In the genomic region with DNA sequence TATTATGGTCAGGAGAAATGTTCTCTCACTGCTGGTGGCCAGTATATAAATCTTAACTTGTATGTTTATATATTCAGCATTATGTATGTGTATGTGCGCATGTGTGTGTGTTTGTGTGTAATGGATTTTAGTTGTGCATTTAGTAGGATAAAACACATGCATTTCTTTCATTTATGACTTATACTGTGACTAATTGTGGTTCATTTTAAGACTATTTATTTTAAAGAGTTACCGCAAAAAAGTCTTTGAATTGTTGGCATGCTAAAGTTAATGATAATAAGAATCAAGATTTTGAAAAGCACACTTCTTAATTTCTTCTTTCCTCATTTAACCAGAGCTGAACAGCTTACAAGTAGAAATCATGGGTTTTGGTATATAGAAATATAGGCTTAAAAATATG, we compare ENCODE assay signal across 21 cellular contexts.
DNase-seq lines count a peak whose midpoint lies in the region; ATAC-seq, FAIRE-seq and TF ChIP-seq lines count a peak whose summit lies in the region.
"Had no signal": no experiment of that assay in that cellular context is flagged by ENCODE, and none has a peak within 500 bp of the region (broad histone marks: within the 10 kb centered on the region; RNA-seq: fewer than 3 reads in every experiment).

No MANE protein-coding gene starts in this region.

- H3K9me3 ChIP-seq in ascending aorta = no peaks in the 10 kb centered on the region
- no peaks in the 10 kb centered on the region for H3K9me3 ChIP-seq in gastroesophageal sphincter
- no peaks in the 10 kb centered on the region for H3K9me3 ChIP-seq in stomach
- H3K9me3 ChIP-seq: adrenal gland, BLaER1 had no signal

- no peaks in the 10 kb centered on the region for H3K36me3 ChIP-seq in ascending aorta
- H3K36me3 ChIP-seq in gastroesophageal sphincter = no peaks in the 10 kb centered on the region
- peaks cover 0 to under 1% (median 0%) of the 10 kb centered on the region in 4 donors for H3K36me3 ChIP-seq in stomach
- H3K36me3 ChIP-seq: adrenal gland, BLaER1 had no signal

- DNase-seq in HCEC 1CT = peak; percentile 83
- no peak for DNase-seq in ascending aorta (ENCODE audit: low spot score in 2 of 2)
- DNase-seq in stomach = no peak
- no peak for DNase-seq in GM12891 (ENCODE audit: insufficient read length, low spot score)
- no peak for DNase-seq in central memory CD4-positive, alpha-beta T cell
- no peak for DNase-seq in DMS153 treated with DMSO at 0.1 percent for 48 hours (lab: John Stamatoyannopoulos, UW; ENCODE audit: unreplicated experiment)
- no peak for DNase-seq in NCI-H2171 treated with DMSO at 0.1 percent for 48 hours (lab: John Stamatoyannopoulos, UW)
- DNase-seq: activated CD8-positive, alpha-beta T cell treated with anti-CD3 and anti-CD28 coated beads for 36 hours; DMS153; left colon; naive thymus-derived CD8-positive, alpha-beta T cell; NCI-H146; NCI-H510A treated with DMSO at 0.1 percent for 48 hours; OCI-M1; stimulated activated CD4-positive, alpha-beta T cell treated with anti-CD3 and anti-CD28 coated beads, Interleukin-2, amount 100 ng/mL, for 48 hours; stimulated activated CD8-positive, alpha-beta memory T cell treated with anti-CD3 and anti-CD28 coated beads, Interleukin-4, amount 100 ng/mL, for 48 hours had no signal

- peaks cover 0 to 21% of the 10 kb centered on the region in 2 donors for H3K4me1 ChIP-seq in ascending aorta
- peaks cover 0 to 29% (median 0%) of the 10 kb centered on the region in 3 donors for H3K4me1 ChIP-seq in gastroesophageal sphincter
- peaks cover 0 to 20% (median 5%) of the 10 kb centered on the region in 4 donors for H3K4me1 ChIP-seq in stomach
- H3K4me1 ChIP-seq: adrenal gland had no signal

- H3K27me3 ChIP-seq in ascending aorta (no peaks in the 10 kb centered on the region), gastroesophageal sphincter (no peaks in the 10 kb centered on the region), stomach (no peaks in the 10 kb centered on the region)
- H3K27me3 ChIP-seq: adrenal gland, BLaER1 had no signal

- 58 to 92% methylated on average over 2 of the region's 2 CpGs for WGBS in gastroesophageal sphincter (ENCODE audit: low coverage in 1 of 2), 2 donors
- WGBS in stomach, 5 donors = 62 to 96% (median 72%) methylated on average over 2 of the region's 2 CpGs

- no peak for FAIRE-seq in GM12891 (lab: Jason Lieb, UNC)
- FAIRE-seq: colon had no signal

- TF ChIP-seq EP300 in gastroesophageal sphincter (IDR thresholded peaks at IDR 0.05) (no peak), stomach (IDR thresholded peaks at IDR 0.05) (no peak)

- ATAC-seq in gastroesophageal sphincter = no peak
- ATAC-seq: activated CD8-positive, alpha-beta T cell treated with anti-CD3 and anti-CD28 coated beads for 36 hours; HCT116; left colon; naive thymus-derived CD8-positive, alpha-beta T cell had no signal

- H3K4me3 ChIP-seq in ascending aorta (no peak overlapping the region), gastroesophageal sphincter (no peak overlapping the region), stomach (no peak overlapping the region)
- H3K4me3 ChIP-seq: adrenal gland, BLaER1 had no signal

- TF ChIP-seq POLR2A in gastroesophageal sphincter (IDR thresholded peaks at IDR 0.05) (no peak), stomach (IDR thresholded peaks at IDR 0.05) (no peak), GM12891 (IDR thresholded peaks at IDR 0.05; ENCODE audit: low read depth, low read length) (no peak)

- H3K27ac ChIP-seq in ascending aorta = peak overlapping the region; percentile 63 to 73
- peak overlapping the region; percentile 34 to 72 (median 56) for H3K27ac ChIP-seq in gastroesophageal sphincter
- peak overlapping the region in 4 of 5 donors; percentile 16 to 53 (median 44) for H3K27ac ChIP-seq in stomach
- H3K27ac ChIP-seq: BLaER1 had no signal

- TF ChIP-seq CTCF in ascending aorta (IDR thresholded peaks at IDR 0.05) = no peak
- TF ChIP-seq CTCF in gastroesophageal sphincter (IDR thresholded peaks at IDR 0.05) = no peak
- no peak for TF ChIP-seq CTCF in stomach (IDR thresholded peaks at IDR 0.05)

- intact Hi-C loops in ascending aorta (cut with DNase I) (loop anchor here (5.0 kb wide), 2 partner anchors 40 to 120 kb away; no protein-coding TSS in a partner anchor), stomach (cut with DNase I; ENCODE audit: low total_unique reads) (no loop called here)

TF ChIP-seq in GM12891, 5 proteins besides CTCF, POLR2A, EP300 and RAD21:
- TF ChIP-seq PAX5 (IDR thresholded peaks at IDR 0.05; ENCODE audit: insufficient read depth, low read length, severe bottlenecking) = no peak
- TF ChIP-seq POLR2AphosphoS5 (IDR thresholded peaks at IDR 0.05; ENCODE audit: low read depth, low read length) = no peak
- no peak for TF ChIP-seq SPI1 (IDR thresholded peaks at IDR 0.05; ENCODE audit: low read depth, low read length)
- no peak for TF ChIP-seq POU2F2 (IDR thresholded peaks at IDR 0.05; ENCODE audit: low read depth, low read length)
- TF ChIP-seq TAF1 (IDR thresholded peaks at IDR 0.05; ENCODE audit: low read depth, low read length) = no peak
